23 cellular contexts compared by ENCODE assay signal in genomic region chr16:876041-876335, GRCh38.
"Had no signal": no experiment of that assay in that cellular context is flagged by ENCODE, and none has a peak within 500 bp of the region (broad histone marks: within the 10 kb centered on the region; RNA-seq: fewer than 3 reads in every experiment).

No MANE protein-coding gene starts in this region.

- H3K4me3 ChIP-seq: ascending aorta, body of pancreas, MG63, SJCRH30 had no signal

- H3K36me3 ChIP-seq: MG63, SJCRH30 had no signal

- H3K9ac ChIP-seq: SK-N-SH had no signal

- H3K9me3 ChIP-seq: ascending aorta, body of pancreas, MG63, SJCRH30, SK-N-SH had no signal

- DNase-seq: activated CD4-positive, alpha-beta T cell treated with anti-CD3 and anti-CD28 coated beads, Interleukin-2, amount 50 U/mL, for 1 hour; activated CD4-positive, CD25-positive, alpha-beta regulatory T cell; activated CD8-positive, alpha-beta memory T cell treated with anti-CD3 and anti-CD28 coated beads, Interleukin-2, amount 50 U/mL, for 4 hours; activated CD8-positive, alpha-beta T cell treated with anti-CD3 and anti-CD28 coated beads for 36 hours; activated naive CD4-positive, alpha-beta T cell; activated naive CD8-positive, alpha-beta T cell treated with anti-CD3 and anti-CD28 coated beads, Interleukin-2, amount 50 U/mL, for 24 hours; amniotic stem cell; body of pancreas; MG63; MV-4-11; NCI-H1092 treated with DMSO at 0.1 percent for 48 hours; NCI-H1417 treated with DMSO at 0.1 percent for 48 hours; NCI-H1694; NCI-H2029 treated with DMSO at 0.1 percent for 48 hours; NCI-H345; NCI-H510A; NCI-H526 treated with DMSO at 0.1 percent for 48 hours; SJCRH30; SK-N-SH had no signal

- ATAC-seq: activated CD8-positive, alpha-beta T cell treated with anti-CD3 and anti-CD28 coated beads for 36 hours; activated naive CD4-positive, alpha-beta T cell treated with anti-CD3 and anti-CD28 coated beads, Interleukin-2, amount 50 U/mL, for 72 hours; activated naive CD8-positive, alpha-beta T cell treated with anti-CD3 and anti-CD28 coated beads, Interleukin-2, amount 50 U/mL, for 24 hours; body of pancreas had no signal

- FAIRE-seq: bronchial epithelial cell had no signal

- H3K4me2 ChIP-seq: SK-N-SH had no signal

- H3K4me1 ChIP-seq: ascending aorta, body of pancreas had no signal

- H3K27ac ChIP-seq: ascending aorta, body of pancreas, SJCRH30, VCaP had no signal

- H3K27me3 ChIP-seq: ascending aorta, body of pancreas, MG63, SJCRH30 had no signal
